In the genomic region with DNA sequence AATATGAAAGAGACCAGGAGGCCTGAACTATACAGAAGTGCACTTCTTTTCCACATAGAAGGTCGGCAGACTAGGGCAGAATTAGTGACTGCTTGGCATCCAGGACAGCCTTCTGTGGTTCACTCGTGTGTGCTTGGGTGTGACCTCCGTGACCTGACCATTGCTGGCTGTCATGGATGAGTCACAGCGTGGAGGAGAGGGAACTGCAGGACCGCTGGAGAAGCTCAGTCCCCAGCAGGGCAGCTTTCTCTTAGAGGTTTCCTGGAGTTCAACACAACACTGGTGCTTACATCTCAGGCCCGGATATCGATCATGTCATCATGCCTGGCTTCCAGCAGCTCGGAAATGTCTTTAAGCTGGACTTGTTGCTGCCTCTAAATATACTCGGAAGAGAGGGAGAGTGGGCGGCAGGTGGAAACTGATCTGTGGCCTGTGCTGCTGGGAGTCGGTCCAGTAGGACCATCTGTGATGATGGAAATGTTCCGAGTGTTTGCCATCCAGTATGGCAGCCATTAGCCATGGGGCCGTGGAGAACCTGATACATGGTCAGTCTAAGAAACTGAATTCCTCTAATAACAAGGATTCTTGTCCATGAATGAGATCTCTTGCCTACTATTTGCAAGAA, we compare ENCODE assay signal across 14 cellular contexts. TPM values are rescaled to one million over a fixed set of nuclear protein-coding genes. Genes with fewer than 3 reads are reported as not detected.
"Had no signal": no experiment of that assay in that cellular context is flagged by ENCODE, and none has a peak within 500 bp of the region (broad histone marks: within the 10 kb centered on the region; RNA-seq: fewer than 3 reads in every experiment).

No MANE protein-coding gene starts in this region.

RNA-seq across cellular contexts. Expression of gene LRRC14B, which starts 49.9 kb away (rescaled TPM):
- total RNA-seq: activated CD4-positive, alpha-beta memory T cell treated with anti-CD3 and anti-CD28 coated beads, Interleukin-2, amount 10 ng/mL, durations not matched to agents 7 days and 5 days; activated T-helper 17 cell treated with anti-CD3 and anti-CD28 coated beads, Interleukin-2, amount 50 U/mL, for 72 hours; bronchial epithelial cell; kidney; left colon; lower leg skin; naive thymus-derived CD8-positive, alpha-beta T cell; neural crest cell; pancreas; thyroid gland; upper lobe of left lung; vagina; WTC11 had no signal
- polyA plus RNA-seq: pancreas, sigmoid colon had no signal
